ENCODE assay signal across 17 cellular contexts in the genomic region with DNA sequence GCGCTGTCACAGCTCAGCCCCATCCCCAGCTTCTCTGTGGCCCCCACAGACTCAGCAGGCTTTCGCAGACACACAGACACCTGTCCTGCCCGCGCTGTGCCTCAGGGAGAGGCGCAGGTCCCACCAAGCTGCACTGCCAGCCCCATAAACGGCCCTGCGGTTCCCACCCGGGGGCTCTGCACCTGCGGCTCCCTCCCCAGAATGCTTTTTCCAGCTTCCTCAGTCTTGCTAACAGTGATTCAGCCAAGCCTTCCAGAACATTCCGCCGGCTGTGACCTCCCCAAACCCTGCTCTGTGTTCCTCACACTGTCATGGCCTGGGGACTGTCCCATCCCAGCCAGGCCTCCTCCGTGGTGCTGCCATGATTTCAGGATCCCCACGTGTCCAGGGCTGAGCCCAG. TPM values are rescaled to one million over a fixed set of nuclear protein-coding genes. Genes with fewer than 3 reads are reported as not detected.
A peak's percentile ranks its signal among the peaks of the same experiment; 100 is the strongest.
DNase-seq lines count a peak whose midpoint lies in the region; ATAC-seq and TF ChIP-seq lines count a peak whose summit lies in the region.
"Had no signal": no experiment of that assay in that cellular context is flagged by ENCODE, and none has a peak within 500 bp of the region (broad histone marks: within the 10 kb centered on the region; RNA-seq: fewer than 3 reads in every experiment).

No MANE protein-coding gene starts in this region.

- CTCF ChIA-PET in RWPE1 (lab: Yijun Ruan, JAX) = interaction anchor here (0.5 to 2.6 kb wide), 8 partner anchors 22 to 262 kb away, joined by 3 to 16 read pairs (median 3); no protein-coding TSS in a partner anchor

- POLR2A ChIA-PET in RWPE1 (lab: Yijun Ruan, JAX; ENCODE audit: low non-redundant PET) = no interaction called here

- intact Hi-C loops in Right ventricle myocardium inferior (cut with DNase I) = loop anchor here (1.0 kb wide), 1 partner anchor 211 kb away; no protein-coding TSS in a partner anchor
- intact Hi-C loops in Right ventricle myocardium superior (cut with DNase I) = loop anchor here (5.0 kb wide), 1 partner anchor 84 kb away; no protein-coding TSS in a partner anchor

- peaks cover 0 to 45% (median 4%) of the 10 kb centered on the region in 4 donors for H3K4me1 ChIP-seq in tibial nerve
- H3K4me1 ChIP-seq: adrenal gland, body of pancreas, HAP-1 had no signal

- H3K4me3 ChIP-seq in tibial nerve = no peak overlapping the region
- H3K4me3 ChIP-seq: adrenal gland, body of pancreas, gastrocnemius medialis, HAP-1, lung, ovary had no signal

- H3K36me3 ChIP-seq in tibial nerve = no peaks in the 10 kb centered on the region
- H3K36me3 ChIP-seq: adrenal gland, gastrocnemius medialis, HAP-1, ovary had no signal

- TF ChIP-seq EP300 in tibial nerve (IDR thresholded peaks at IDR 0.05) = no peak

- no peak for TF ChIP-seq POLR2A in tibial nerve (IDR thresholded peaks at IDR 0.05)

- WGBS in tibial nerve, 2 donors = 66 to 68% methylated on average over 11 to 13 of the region's 13 CpGs

- H3K27ac ChIP-seq in RWPE1 = peak overlapping the region; percentile 50
- H3K27ac ChIP-seq in tibial nerve = peak overlapping the region in 3 of 4 donors; percentile 10 to 72 (median 48)
- H3K27ac ChIP-seq: adrenal gland, body of pancreas, gastrocnemius medialis, ovary had no signal

- TF ChIP-seq CTCF in RWPE1 (conservative IDR thresholded peaks at IDR 0.05; ENCODE audit: low read depth) = no peak
- TF ChIP-seq CTCF in tibial nerve (IDR thresholded peaks at IDR 0.05) = no peak

- ATAC-seq in Right ventricle myocardium inferior = no peak
- no peak for ATAC-seq in Right ventricle myocardium superior (ENCODE audit: poor library complexity)
- peak; percentile 34 for ATAC-seq in esophagus mucosa

- H3K27me3 ChIP-seq in tibial nerve = no peaks in the 10 kb centered on the region
- H3K27me3 ChIP-seq: adrenal gland, body of pancreas, dorsolateral prefrontal cortex, gastrocnemius medialis, ovary had no signal

- peak; percentile 26 for DNase-seq in Right ventricle myocardium inferior (ENCODE audit: missing footprints)
- DNase-seq in Right ventricle myocardium superior = no peak
- DNase-seq in RWPE1 (ENCODE audit: low spot score) = no peak
- DNase-seq in tibial nerve (ENCODE audit: low spot score in 2 of 2) = no peak
- no peak for DNase-seq in activated T-cell treated with anti-CD3 and anti-CD28 coated beads for 4 hours
- no peak for DNase-seq in hepatic stellate cell (ENCODE audit: low spot score)
- DNase-seq in activated gamma-delta T cell (lab: John Stamatoyannopoulos, UW) = no peak
- DNase-seq: gastrocnemius medialis, NCI-H187, NCI-H510A had no signal

- no peaks in the 10 kb centered on the region for H3K9me3 ChIP-seq in tibial nerve
- H3K9me3 ChIP-seq: adrenal gland, body of pancreas, gastrocnemius medialis, HAP-1, ovary had no signal

RNA-seq across cellular contexts. Expression of gene TNRC18, which starts 27.8 kb away (rescaled TPM):
- total RNA-seq in Right ventricle myocardium inferior (34.8 TPM), Right ventricle myocardium superior (29.5 TPM), esophagus mucosa (26.2 TPM), tibial nerve (100 to 1,000 TPM in 3 of 4 donors, 10 to 100 TPM in 1; 76.9 to 241 (median 147) TPM)
